ENCODE assay signal across 26 cellular contexts in the genomic region with DNA sequence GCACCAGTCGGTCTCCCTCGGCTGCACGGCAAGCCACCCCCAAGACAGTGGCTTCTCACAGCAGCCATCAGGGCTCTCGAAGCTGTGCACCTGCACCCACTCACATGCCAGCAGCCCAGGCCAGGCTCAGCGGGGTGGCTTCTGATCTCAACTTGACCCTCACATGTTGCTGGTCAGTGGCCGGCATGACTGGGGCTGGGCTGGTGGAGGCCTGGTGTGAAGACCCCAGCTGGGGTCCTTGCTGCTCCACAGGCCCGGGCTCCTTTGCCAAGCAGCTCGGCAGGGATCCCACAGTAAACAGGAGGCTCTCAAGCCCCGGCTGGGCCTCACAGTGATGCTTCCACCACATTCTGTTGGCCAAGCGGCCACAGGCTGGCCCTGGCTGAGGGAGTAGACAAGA.
DNase-seq lines count a peak whose midpoint lies in the region; ATAC-seq and TF ChIP-seq lines count a peak whose summit lies in the region.
"Had no signal": no experiment of that assay in that cellular context is flagged by ENCODE, and none has a peak within 500 bp of the region (broad histone marks: within the 10 kb centered on the region; RNA-seq: fewer than 3 reads in every experiment).

No MANE protein-coding gene starts in this region.

- H3K4me3 Mint-ChIP-seq in natural killer cell treated with Interleukin-12 subunit alpha and Interleukin-12 subunit beta and Interleukin-15 and Interleukin-18, amount 100 ng/mL, for 72 hours, result no peak overlapping the region
- H3K4me3 Mint-ChIP-seq in natural killer cell, result no peak overlapping the region
- no peak overlapping the region for H3K4me3 Mint-ChIP-seq in endodermal cell
- H3K4me3 Mint-ChIP-seq in nephron progenitor cell, result no peak overlapping the region
- H3K4me3 Mint-ChIP-seq: CD4-positive, alpha-beta T cell; HFFc6 had no signal

- intact Hi-C loops in natural killer cell (cut with micrococcal nuclease) (no loop called here), sciatic nerve (cut with DNase I) (no loop called here)

- H3K4me1 ChIP-seq in endodermal cell (ENCODE audit: control insufficient read depth, insufficient read depth, low read length), result no peaks in the 10 kb centered on the region
- H3K4me1 ChIP-seq: A549; BLaER1 treated with 17β-estradiol and CSF1 and Interleukin-3, amounts not matched to agents 10 nM and 100 nM had no signal

- no peaks in the 10 kb centered on the region for H3K36me3 ChIP-seq in endodermal cell (ENCODE audit: control insufficient read depth, insufficient read depth, low read length)
- H3K36me3 ChIP-seq: BLaER1 treated with 17β-estradiol and CSF1 and Interleukin-3, amounts not matched to agents 10 nM and 100 nM had no signal

- H3K4me1 Mint-ChIP-seq in natural killer cell treated with Interleukin-12 subunit alpha and Interleukin-12 subunit beta and Interleukin-15 and Interleukin-18, amount 100 ng/mL, for 72 hours (ENCODE audit: low read depth in 2 of 2), result no peaks in the 10 kb centered on the region
- no peaks in the 10 kb centered on the region for H3K4me1 Mint-ChIP-seq in natural killer cell
- no peaks in the 10 kb centered on the region for H3K4me1 Mint-ChIP-seq in endodermal cell
- H3K4me1 Mint-ChIP-seq in nephron progenitor cell, result peaks cover 7% of the 10 kb centered on the region

- no peak overlapping the region for H3K27ac Mint-ChIP-seq in natural killer cell treated with Interleukin-12 subunit alpha and Interleukin-12 subunit beta and Interleukin-15 and Interleukin-18, amount 100 ng/mL, for 72 hours
- no peak overlapping the region for H3K27ac Mint-ChIP-seq in natural killer cell
- no peak overlapping the region for H3K27ac Mint-ChIP-seq in endodermal cell
- H3K27ac Mint-ChIP-seq in nephron progenitor cell, result no peak overlapping the region
- H3K27ac Mint-ChIP-seq: CD4-positive, alpha-beta T cell; HFFc6 had no signal

- H3K36me3 Mint-ChIP-seq in natural killer cell treated with Interleukin-12 subunit alpha and Interleukin-12 subunit beta and Interleukin-15 and Interleukin-18, amount 100 ng/mL, for 72 hours, result no peaks in the 10 kb centered on the region
- H3K36me3 Mint-ChIP-seq in natural killer cell (no peaks in the 10 kb centered on the region), endodermal cell (ENCODE audit: low read depth) (no peaks in the 10 kb centered on the region), nephron progenitor cell (ENCODE audit: low read depth) (no peaks in the 10 kb centered on the region)

- no peak for DNase-seq in natural killer cell treated with Interleukin-12 subunit alpha and Interleukin-12 subunit beta and Interleukin-15 and Interleukin-18, amount 100 ng/mL, for 72 hours (ENCODE audit: low spot score)
- DNase-seq in natural killer cell, result no peak
- DNase-seq in endodermal cell, result peak; percentile 28
- peak; percentile 23 for DNase-seq in sciatic nerve (ENCODE audit: low spot score)
- DNase-seq in nephron progenitor cell, result no peak
- no peak for DNase-seq in foreskin fibroblast
- DNase-seq: AML-193; CD4-positive, alpha-beta T cell; DMS53; GM23248; H7; HFFc6; NCI-H1048; NCI-H1417; NCI-H187; NCI-H2081 treated with DMSO at 0.1 percent for 48 hours; NCI-H2171; NCI-H226; NCI-H510A; NCI-H69; SK-N-SH had no signal

- ATAC-seq in natural killer cell treated with Interleukin-12 subunit alpha and Interleukin-12 subunit beta and Interleukin-15 and Interleukin-18, amount 100 ng/mL, for 72 hours, result peak; percentile 6 to 24
- ATAC-seq in natural killer cell (no peak), sciatic nerve (no peak), HG02588 (IDR thresholded peaks at IDR 0.05; ENCODE audit: unreplicated experiment) (no peak)

- peaks cover 5% of the 10 kb centered on the region for H3K9me3 Mint-ChIP-seq in natural killer cell treated with Interleukin-12 subunit alpha and Interleukin-12 subunit beta and Interleukin-15 and Interleukin-18, amount 100 ng/mL, for 72 hours
- H3K9me3 Mint-ChIP-seq in natural killer cell (no peaks in the 10 kb centered on the region), endodermal cell (peaks cover 20% of the 10 kb centered on the region), nephron progenitor cell (peaks cover 46% of the 10 kb centered on the region)

- WGBS in endodermal cell (ENCODE audit: insufficient coverage in 1 of 2, insufficient read length in 1 of 2), 2 experiments, result 82 to 88% methylated on average over 6 to 10 of the region's 10 CpGs

- no peak overlapping the region for H3K9ac ChIP-seq in endodermal cell (ENCODE audit: extremely low read depth, low read length, poor library complexity, severe bottlenecking)
- H3K9ac ChIP-seq: BLaER1 treated with 17β-estradiol and CSF1 and Interleukin-3, amounts not matched to agents 10 nM and 100 nM; GM23248; SK-N-SH had no signal

- H3K9me3 ChIP-seq in endodermal cell (ENCODE audit: control insufficient read depth, low read length), result peaks cover 17% of the 10 kb centered on the region
- H3K9me3 ChIP-seq: SK-N-SH had no signal

- H3K27me3 ChIP-seq in endodermal cell (ENCODE audit: control insufficient read depth, insufficient read depth, low read length, poor library complexity, severe bottlenecking), result no peaks in the 10 kb centered on the region

- H3K27me3 Mint-ChIP-seq in natural killer cell treated with Interleukin-12 subunit alpha and Interleukin-12 subunit beta and Interleukin-15 and Interleukin-18, amount 100 ng/mL, for 72 hours, result peaks cover 12 to 33% of the 10 kb centered on the region in 2 donors
- H3K27me3 Mint-ChIP-seq in natural killer cell (ENCODE audit: low read depth in 2 of 2), result peaks cover 17 to 33% of the 10 kb centered on the region in 2 donors
- no peaks in the 10 kb centered on the region for H3K27me3 Mint-ChIP-seq in endodermal cell (ENCODE audit: insufficient read depth)
- H3K27me3 Mint-ChIP-seq in nephron progenitor cell (ENCODE audit: low read depth, poor library complexity), result peaks cover 20% of the 10 kb centered on the region

- no peak overlapping the region for H3K4me3 ChIP-seq in endodermal cell (ENCODE audit: low read length)
- no peak overlapping the region for H3K4me3 ChIP-seq in foreskin fibroblast (ENCODE audit: low read depth in 1 of 2, low read length in 2 of 2)
- H3K4me3 ChIP-seq: A549; BLaER1 treated with 17β-estradiol and CSF1 and Interleukin-3, amounts not matched to agents 10 nM and 100 nM; GM23248 had no signal

- H3K27ac ChIP-seq in endodermal cell (ENCODE audit: low read depth, low read length), result no peak overlapping the region
- H3K27ac ChIP-seq: A549; BLaER1 treated with 17β-estradiol and CSF1 and Interleukin-3, amounts not matched to agents 10 nM and 100 nM; GM23248; HL-60; RWPE1 had no signal

- TF ChIP-seq CTCF in natural killer cell (IDR thresholded peaks at IDR 0.05) (no peak), endodermal cell (conservative IDR thresholded peaks at IDR 0.05) (no peak), nephron progenitor cell (IDR thresholded peaks at IDR 0.05) (no peak), foreskin fibroblast (IDR thresholded peaks at IDR 0.05; ENCODE audit: low read depth, low read length) (no peak)

Comparison
In these comparisons a context has a peak if more than half of its experiments do, and no peak if none do; other contexts are left out.
1. ATAC-seq: peak in natural killer cell treated with Interleukin-12 subunit alpha and Interleukin-12 subunit beta and Interleukin-15 and Interleukin-18, amount 100 ng/mL, for 72 hours (2 of 2); none in natural killer cell (0 of 3), sciatic nerve (single experiment) and HG02588 (single experiment).
2. DNase-seq: peak in endodermal cell (single experiment) and sciatic nerve (single experiment); none in natural killer cell treated with Interleukin-12 subunit alpha and Interleukin-12 subunit beta and Interleukin-15 and Interleukin-18, amount 100 ng/mL, for 72 hours (single experiment), natural killer cell (single experiment), nephron progenitor cell (single experiment) and foreskin fibroblast (0 of 2).